ENCODE assay signal across 15 cellular contexts in the genomic region with DNA sequence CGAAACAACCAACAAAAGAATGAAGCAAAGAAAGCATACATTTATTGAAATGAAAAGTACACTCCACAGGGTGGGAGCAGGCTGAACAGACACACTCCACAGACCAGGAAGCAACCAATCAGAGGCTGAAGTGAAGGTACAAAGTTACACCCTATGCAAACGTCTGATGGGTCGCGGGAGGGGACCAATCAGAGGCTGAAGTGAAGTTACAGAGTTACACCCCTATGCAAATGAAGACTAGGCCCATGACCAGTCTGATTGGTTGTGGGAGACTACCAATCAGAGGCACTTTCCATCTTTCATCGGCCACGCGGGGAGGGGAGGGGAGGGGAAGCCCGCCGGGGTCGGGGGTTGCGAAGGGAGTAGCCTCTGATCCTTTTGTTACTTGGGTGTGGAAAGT. TPM values are rescaled to one million over a fixed set of nuclear protein-coding genes. Genes with fewer than 3 reads are reported as not detected.
A peak's percentile ranks its signal among the peaks of the same experiment; 100 is the strongest.
DNase-seq lines count a peak whose midpoint lies in the region; ATAC-seq and TF ChIP-seq lines count a peak whose summit lies in the region.
"Had no signal": no experiment of that assay in that cellular context is flagged by ENCODE, and none has a peak within 500 bp of the region (broad histone marks: within the 10 kb centered on the region; RNA-seq: fewer than 3 reads in every experiment).

No MANE protein-coding gene starts in this region.

- BruUV-seq in A673 (replicated peaks; lab: Mats Ljungman, UMichigan), result no TSS peak

- H3K27me3 ChIP-seq in A673 (replicated peaks; ENCODE audit: insufficient read depth, low read depth, low read length, poor library complexity), result no peaks in the 10 kb centered on the region
- H3K27me3 ChIP-seq in GM23338 (ENCODE audit: insufficient read depth), result no peaks in the 10 kb centered on the region
- H3K27me3 ChIP-seq: adrenal gland, dorsolateral prefrontal cortex had no signal

- H2AFZ ChIP-seq in GM23338, result no peak overlapping the region

- H3K27ac ChIP-seq in A673 (ENCODE audit: low read depth, low read length, poor library complexity, severe bottlenecking), result no peak overlapping the region
- H3K27ac ChIP-seq in GM23338 (ENCODE audit: low read depth), result no peak overlapping the region
- H3K27ac ChIP-seq: adrenal gland, C4-2B, dorsolateral prefrontal cortex, gastrocnemius medialis had no signal

- H3F3A ChIP-seq in GM23338 (replicated peaks; ENCODE audit: low read depth), result no peaks in the 10 kb centered on the region

- peaks cover 2% of the 10 kb centered on the region for H3K27me3 Mint-ChIP-seq in GM23338 (ENCODE audit: insufficient read depth, low read depth, poor library complexity)
- no peaks in the 10 kb centered on the region for H3K27me3 Mint-ChIP-seq in activated CD4-positive, alpha-beta memory T cell treated with anti-CD3 and anti-CD28 coated beads for 36 hours

- H3K4me2 ChIP-seq in GM23338, result no peak overlapping the region

- H3K4me3 Mint-ChIP-seq in GM23338, result no peak overlapping the region
- H3K4me3 Mint-ChIP-seq in activated CD4-positive, alpha-beta memory T cell treated with anti-CD3 and anti-CD28 coated beads for 36 hours, result peak overlapping the region; percentile 58
- H3K4me3 Mint-ChIP-seq: stimulated activated naive CD8-positive, alpha-beta T cell treated with anti-CD3 and anti-CD28 coated beads, Interleukin-15, Interleukin-2, amounts not matched to agents 100 ng/mL and 50 ng/mL, for 24 hours had no signal

- DNase-seq in A673 (ENCODE audit: low spot score) (peak; percentile 30), GM23338 (ENCODE audit: low spot score) (peak; percentile 85), iris pigment epithelial cell (ENCODE audit: low read depth) (peak; percentile 93), GOT3 (lab: John Stamatoyannopoulos, UW) (no peak), T1000 (lab: John Stamatoyannopoulos, UW) (no peak), SHP77 treated with DMSO at 0.1 percent for 48 hours (lab: John Stamatoyannopoulos, UW) (no peak), pons (ENCODE audit: low spot score) (no peak)
- peak; percentile 78 for DNase-seq in activated CD4-positive, alpha-beta memory T cell treated with anti-CD3 and anti-CD28 coated beads for 36 hours
- DNase-seq: gastrocnemius medialis, NCI-H1105 had no signal

- no peaks in the 10 kb centered on the region for H3K9me3 ChIP-seq in A673 (ENCODE audit: low read depth, low read length, poor library complexity, severe bottlenecking)
- H3K9me3 ChIP-seq: adrenal gland, gastrocnemius medialis had no signal

- 0 out of 3 replicates have a peak, but pooled peaks cover 2% of the 10 kb centered on the region for H3K4me1 Mint-ChIP-seq in GM23338
- peaks cover 2% of the 10 kb centered on the region for H3K4me1 Mint-ChIP-seq in activated CD4-positive, alpha-beta memory T cell treated with anti-CD3 and anti-CD28 coated beads for 36 hours (ENCODE audit: low read depth)

- intact Hi-C loops in A673 (cut with micrococcal nuclease; ENCODE audit: unreplicated experiment), result no loop called here
- intact Hi-C loops in activated CD4-positive, alpha-beta memory T cell treated with anti-CD3 and anti-CD28 coated beads for 36 hours (cut with micrococcal nuclease), result no loop called here

- H3K9me2 ChIP-seq in GM23338 (ENCODE audit: insufficient read depth), result no peaks in the 10 kb centered on the region

- peaks cover 7% of the 10 kb centered on the region; the same call in 2 of the 3 replicates for H3K9me3 Mint-ChIP-seq in GM23338
- no peaks in the 10 kb centered on the region for H3K9me3 Mint-ChIP-seq in activated CD4-positive, alpha-beta memory T cell treated with anti-CD3 and anti-CD28 coated beads for 36 hours
- H3K9me3 Mint-ChIP-seq: stimulated activated naive CD8-positive, alpha-beta T cell treated with anti-CD3 and anti-CD28 coated beads, Interleukin-15, Interleukin-2, amounts not matched to agents 100 ng/mL and 50 ng/mL, for 24 hours had no signal

- H3K4me1 ChIP-seq in A673 (ENCODE audit: insufficient read depth, low read length, poor library complexity, severe bottlenecking) (no peaks in the 10 kb centered on the region), GM23338 (ENCODE audit: insufficient read depth) (no peaks in the 10 kb centered on the region)
- H3K4me1 ChIP-seq: adrenal gland, gastrocnemius medialis had no signal

- no peaks in the 10 kb centered on the region for H3K79me2 ChIP-seq in GM23338 (replicated peaks; ENCODE audit: insufficient read depth)

- no peaks in the 10 kb centered on the region for H4K20me1 ChIP-seq in GM23338 (replicated peaks; ENCODE audit: insufficient read depth)

- POLR2A ChIA-PET in A673 (lab: Charles Lee; ENCODE audit: low non-redundant PET), result no interaction called here
- POLR2A ChIA-PET in activated CD4-positive, alpha-beta memory T cell treated with anti-CD3 and anti-CD28 coated beads for 36 hours (lab: Charles Lee), result no interaction called here

- no peak overlapping the region for H3K4me3 ChIP-seq in A673 (ENCODE audit: low read depth, low read length, poor library complexity, severe bottlenecking)
- H3K4me3 ChIP-seq in GM23338, result no peak overlapping the region
- H3K4me3 ChIP-seq: gastrocnemius medialis, lung had no signal

- TF ChIP-seq CTCF in A673 (conservative IDR thresholded peaks at IDR 0.05; ENCODE audit: low read depth, low read length) (no peak), GM23338 (conservative IDR thresholded peaks at IDR 0.05; ENCODE audit: low read depth in 2 of 2) (no peak)

- H3K27ac Mint-ChIP-seq in GM23338, result no peak overlapping the region
- no peak overlapping the region for H3K27ac Mint-ChIP-seq in activated CD4-positive, alpha-beta memory T cell treated with anti-CD3 and anti-CD28 coated beads for 36 hours
- H3K27ac Mint-ChIP-seq: stimulated activated naive CD8-positive, alpha-beta T cell treated with anti-CD3 and anti-CD28 coated beads, Interleukin-15, Interleukin-2, amounts not matched to agents 100 ng/mL and 50 ng/mL, for 24 hours had no signal

- peak; percentile 97 for ATAC-seq in GM23338
- ATAC-seq: gastrocnemius medialis had no signal

- no peaks in the 10 kb centered on the region for H3K36me3 Mint-ChIP-seq in GM23338 (ENCODE audit: low read depth)
- no peaks in the 10 kb centered on the region for H3K36me3 Mint-ChIP-seq in activated CD4-positive, alpha-beta memory T cell treated with anti-CD3 and anti-CD28 coated beads for 36 hours

- CTCF ChIA-PET in A673 (lab: Charles Lee), result no interaction called here
- CTCF ChIA-PET in activated CD4-positive, alpha-beta memory T cell treated with anti-CD3 and anti-CD28 coated beads for 36 hours (lab: Charles Lee), result no interaction called here

- no peaks in the 10 kb centered on the region for H3K36me3 ChIP-seq in A673 (ENCODE audit: insufficient read depth, low read length, poor library complexity, severe bottlenecking)
- no peaks in the 10 kb centered on the region for H3K36me3 ChIP-seq in GM23338 (ENCODE audit: insufficient read depth)
- H3K36me3 ChIP-seq: adrenal gland, gastrocnemius medialis had no signal

TF ChIP-seq in GM23338, 12 proteins besides CTCF, POLR2A, EP300 and RAD21 (continues in another document):
- TF ChIP-seq POLR2AphosphoS5 (IDR thresholded peaks at IDR 0.05; ENCODE audit: low read depth), result no peak
- TF ChIP-seq ZNF114 (CRISPR knock-in tag; IDR thresholded peaks at IDR 0.05), result no peak
- no peak for TF ChIP-seq EZH2phosphoT487 (IDR thresholded peaks at IDR 0.05; ENCODE audit: unreplicated experiment)
- TF ChIP-seq, protein P1, sequence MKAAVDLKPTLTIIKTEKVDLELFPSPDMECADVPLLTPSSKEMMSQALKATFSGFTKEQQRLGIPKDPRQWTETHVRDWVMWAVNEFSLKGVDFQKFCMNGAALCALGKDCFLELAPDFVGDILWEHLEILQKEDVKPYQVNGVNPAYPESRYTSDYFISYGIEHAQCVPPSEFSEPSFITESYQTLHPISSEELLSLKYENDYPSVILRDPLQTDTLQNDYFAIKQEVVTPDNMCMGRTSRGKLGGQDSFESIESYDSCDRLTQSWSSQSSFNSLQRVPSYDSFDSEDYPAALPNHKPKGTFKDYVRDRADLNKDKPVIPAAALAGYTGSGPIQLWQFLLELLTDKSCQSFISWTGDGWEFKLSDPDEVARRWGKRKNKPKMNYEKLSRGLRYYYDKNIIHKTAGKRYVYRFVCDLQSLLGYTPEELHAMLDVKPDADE (IDR thresholded peaks at IDR 0.05), result no peak
- no peak for TF ChIP-seq STAT1 (IDR thresholded peaks at IDR 0.05; ENCODE audit: unreplicated experiment)
- TF ChIP-seq ZNF331 (CRISPR knock-in tag; IDR thresholded peaks at IDR 0.05; ENCODE audit: low read depth), result no peak
- TF ChIP-seq NANOG (IDR thresholded peaks at IDR 0.05; ENCODE audit: borderline replicate concordance), result no peak
- TF ChIP-seq CREB1 (CRISPR knock-in tag; IDR thresholded peaks at IDR 0.05; ENCODE audit: low read depth), result no peak

RNA-seq across cellular contexts. Expression of a gene that starts 12.4 kb away (rescaled TPM):
- total RNA-seq in A673 (2021), result 573 and 581 TPM in 2 replicates
- 403 and 426 TPM in 2 replicates for total RNA-seq in GM23338 (2014; rRNA removed; shearing (Covaris generic))
- polyA plus RNA-seq in GM23338 (2016; fragmentation: Nextera tagmentation; extraction: Ambion mirVana), result 553 and 579 TPM in 2 replicates
- total RNA-seq in activated CD4-positive, alpha-beta memory T cell treated with anti-CD3 and anti-CD28 coated beads for 36 hours, result 100 to 1,000 TPM; 579 to 589 TPM

RNA-seq across cellular contexts. Expression of a gene that starts 24.6 kb away (rescaled TPM):
- 16.0 and 19.0 TPM in 2 replicates for total RNA-seq in A673 (2021)
- total RNA-seq in GM23338 (2014; rRNA removed; shearing (Covaris generic)), result 8.6 and 8.9 TPM in 2 replicates
- polyA plus RNA-seq in GM23338 (2016; fragmentation: Nextera tagmentation; extraction: Ambion mirVana), result 6.5 and 7.2 TPM in 2 replicates
- total RNA-seq in activated CD4-positive, alpha-beta memory T cell treated with anti-CD3 and anti-CD28 coated beads for 36 hours, result 1 to 10 TPM; 4.5 to 4.8 TPM

Comparison
In these comparisons a context has a peak if more than half of its experiments do, and no peak if none do; other contexts are left out.
1. DNase-seq: peak in A673 (single experiment), GM23338 (single experiment), activated CD4-positive, alpha-beta memory T cell treated with anti-CD3 and anti-CD28 coated beads for 36 hours (single experiment) and iris pigment epithelial cell (single experiment); none in GOT3 (single experiment), T1000 (single experiment), SHP77 treated with DMSO at 0.1 percent for 48 hours (single experiment) and pons (single experiment).